ENCODE assay signal across 8 cellular contexts in genomic region chr2:221573430-221574230, GRCh38. TPM values are rescaled to one million over a fixed set of nuclear protein-coding genes. Genes with fewer than 3 reads are reported as not detected.
DNase-seq lines count a peak whose midpoint lies in the region; ATAC-seq and TF ChIP-seq lines count a peak whose summit lies in the region.

No MANE protein-coding gene starts in this region.

- H3K4me3 ChIP-seq in HUES64 (ENCODE audit: low read length): peak overlapping the region; percentile 84
- peak overlapping the region; percentile 87 for H3K4me3 ChIP-seq in PC-9
- H3K4me3 ChIP-seq in fibroblast of lung (replicated peaks in 1 of 4; ENCODE audit: control extremely low read depth in 1 of 4, insufficient read depth in 1 of 4, low read depth in 3 of 4, low read length in 4 of 4): peak overlapping the region; percentile 61 to 95 (median 86)
- peak overlapping the region; percentile 91 for H3K4me3 ChIP-seq in naive thymus-derived CD4-positive, alpha-beta T cell (ENCODE audit: low read length)

- peak overlapping the region; percentile 67 for H3K4me3 Mint-ChIP-seq in activated T-helper 1 cell treated with anti-CD3 and anti-CD28 coated beads, Interleukin-12 subunit alpha, Interleukin-12 subunit beta, Interleukin-2, Interleukin-4 antibody, amounts not matched to agents 30 ng/mL and 10 ng/mL and 1 ng/mL, durations not matched to agents 14 hours and 24 hours and 36 hours
- peak overlapping the region; percentile 77 to 97 (median 86) for H3K4me3 Mint-ChIP-seq in naive thymus-derived CD4-positive, alpha-beta T cell
- H3K4me3 Mint-ChIP-seq in stimulated activated memory B cell treated with anti-CD40 and anti-IgM and Interleukin-4, amounts not matched to agents 10 μg/mL and 1 μg/mL and 100 μg/mL, for 72 hours: peak overlapping the region; percentile 81

- H3F3A ChIP-seq in PC-9 (ENCODE audit: insufficient read depth, low read depth): peaks cover 14% of the 10 kb centered on the region; the same call in 1 of the 2 replicates

- H3K4me1 ChIP-seq in HUES64 (ENCODE audit: insufficient read depth, low read length) (peaks cover 24% of the 10 kb centered on the region), PC-9 (replicated peaks; ENCODE audit: insufficient read depth) (peaks cover 15% of the 10 kb centered on the region), fibroblast of lung (ENCODE audit: control insufficient read depth, extremely low read depth, insufficient read depth, low read length) (no peaks in the 10 kb centered on the region)
- H3K4me1 ChIP-seq in naive thymus-derived CD4-positive, alpha-beta T cell (ENCODE audit: control insufficient read depth in 2 of 2, insufficient read depth in 2 of 2, low read length in 2 of 2): peaks cover 11 to 17% of the 10 kb centered on the region in 2 donors

- peak; percentile 31 for DNase-seq in DMS114 treated with DMSO at 0.1 percent for 48 hours (lab: John Stamatoyannopoulos, UW; ENCODE audit: unreplicated experiment)
- DNase-seq in PC-9: peak; percentile 79 to 96
- peak; percentile 78 for DNase-seq in activated T-helper 1 cell treated with anti-CD3 and anti-CD28 coated beads, Interleukin-12 subunit alpha, Interleukin-12 subunit beta, Interleukin-2, Interleukin-4 antibody, amounts not matched to agents 30 ng/mL and 10 ng/mL and 1 ng/mL, durations not matched to agents 14 hours and 24 hours and 36 hours (ENCODE audit: low spot score)
- peak; percentile 75 to 77 for DNase-seq in fibroblast of lung (ENCODE audit: low read depth in 2 of 2)
- peak; percentile 60 to 90 (median 77) for DNase-seq in naive thymus-derived CD4-positive, alpha-beta T cell

- peaks cover 58% of the 10 kb centered on the region for H3K27me3 Mint-ChIP-seq in activated T-helper 1 cell treated with anti-CD3 and anti-CD28 coated beads, Interleukin-12 subunit alpha, Interleukin-12 subunit beta, Interleukin-2, Interleukin-4 antibody, amounts not matched to agents 30 ng/mL and 10 ng/mL and 1 ng/mL, durations not matched to agents 14 hours and 24 hours and 36 hours (ENCODE audit: insufficient read depth)
- H3K27me3 Mint-ChIP-seq in naive thymus-derived CD4-positive, alpha-beta T cell: peaks cover 33 to 68% (median 59%) of the 10 kb centered on the region in 5 donors
- H3K27me3 Mint-ChIP-seq in stimulated activated memory B cell treated with anti-CD40 and anti-IgM and Interleukin-4, amounts not matched to agents 10 μg/mL and 1 μg/mL and 100 μg/mL, for 72 hours: peaks cover 75% of the 10 kb centered on the region

- H4K20me1 ChIP-seq in PC-9 (ENCODE audit: insufficient read depth) (no peaks in the 10 kb centered on the region), fibroblast of lung (ENCODE audit: control insufficient read depth, extremely low read depth, insufficient read depth, low read length) (no peaks in the 10 kb centered on the region)

- BruUV-seq in PC-9 (replicated peaks; lab: Mats Ljungman, UMichigan): no TSS peak

- H3K27ac Mint-ChIP-seq in activated T-helper 1 cell treated with anti-CD3 and anti-CD28 coated beads, Interleukin-12 subunit alpha, Interleukin-12 subunit beta, Interleukin-2, Interleukin-4 antibody, amounts not matched to agents 30 ng/mL and 10 ng/mL and 1 ng/mL, durations not matched to agents 14 hours and 24 hours and 36 hours: no peak overlapping the region
- peak overlapping the region in 5 of 9 donors; percentile 10 to 76 (median 71) for H3K27ac Mint-ChIP-seq in naive thymus-derived CD4-positive, alpha-beta T cell
- no peak overlapping the region for H3K27ac Mint-ChIP-seq in stimulated activated memory B cell treated with anti-CD40 and anti-IgM and Interleukin-4, amounts not matched to agents 10 μg/mL and 1 μg/mL and 100 μg/mL, for 72 hours

- H2AFZ ChIP-seq in PC-9 (peak overlapping the region; percentile 98), fibroblast of lung (ENCODE audit: low read length) (peak overlapping the region; percentile 97)

- intact Hi-C loops in PC-9 (cut with micrococcal nuclease; ENCODE audit: unreplicated experiment): loop anchor here (1.0 to 10.0 kb wide), 17 partner anchors 56 to 1836 kb away; no protein-coding TSS in a partner anchor
- intact Hi-C loops in activated T-helper 1 cell treated with anti-CD3 and anti-CD28 coated beads, Interleukin-12 subunit alpha, Interleukin-12 subunit beta, Interleukin-2, Interleukin-4 antibody, amounts not matched to agents 30 ng/mL and 10 ng/mL and 1 ng/mL, durations not matched to agents 14 hours and 24 hours and 36 hours (cut with micrococcal nuclease): loop anchor here (1.0 to 10.0 kb wide), 8 partner anchors 146 to 1931 kb away; no protein-coding TSS in a partner anchor
- intact Hi-C loops in naive thymus-derived CD4-positive, alpha-beta T cell (cut with micrococcal nuclease): loop anchor here (1.0 to 10.0 kb wide), 23 partner anchors 41 to 1931 kb away; partner anchors contain the start of genes ACSL3 (in 1 of the 2) and FARSB (in 1 of the 2)

- H3K27ac ChIP-seq in HUES64 (ENCODE audit: low read depth, low read length) (no peak overlapping the region), PC-9 (peak overlapping the region; percentile 51; the same call in 1 of the 2 replicates), fibroblast of lung (ENCODE audit: insufficient read depth, low read length) (peak overlapping the region; percentile 60)
- H3K27ac ChIP-seq in naive thymus-derived CD4-positive, alpha-beta T cell (ENCODE audit: low read depth, low read length): no peak overlapping the region

- TF ChIP-seq CTCF in PC-9 (conservative IDR thresholded peaks at IDR 0.05) (peak; percentile 100), fibroblast of lung (conservative IDR thresholded peaks at IDR 0.05 in 1 of 2, IDR thresholded peaks at IDR 0.05 in 1 of 2; ENCODE audit: low read depth in 1 of 2, low read length in 2 of 2) (peak; percentile 80 to 94)

- H3K9ac ChIP-seq in HUES64 (ENCODE audit: low read depth, low read length) (peak overlapping the region; percentile 64), fibroblast of lung (ENCODE audit: insufficient read depth, low read length) (peak overlapping the region; percentile 49)

- H3K79me2 ChIP-seq in PC-9 (ENCODE audit: low read depth) (peaks cover 15% of the 10 kb centered on the region), fibroblast of lung (ENCODE audit: control insufficient read depth, insufficient read depth, low read length) (peaks cover 15% of the 10 kb centered on the region)

- H3K4me2 ChIP-seq in PC-9 (peak overlapping the region; percentile 90), fibroblast of lung (ENCODE audit: extremely low read depth, insufficient read depth, low read length) (peak overlapping the region; percentile 97)

- peaks cover 3% of the 10 kb centered on the region for H3K36me3 Mint-ChIP-seq in activated T-helper 1 cell treated with anti-CD3 and anti-CD28 coated beads, Interleukin-12 subunit alpha, Interleukin-12 subunit beta, Interleukin-2, Interleukin-4 antibody, amounts not matched to agents 30 ng/mL and 10 ng/mL and 1 ng/mL, durations not matched to agents 14 hours and 24 hours and 36 hours (ENCODE audit: low read depth)
- H3K36me3 Mint-ChIP-seq in naive thymus-derived CD4-positive, alpha-beta T cell: peaks cover 0 to 6% (median 0%) of the 10 kb centered on the region in 5 donors
- H3K36me3 Mint-ChIP-seq in stimulated activated memory B cell treated with anti-CD40 and anti-IgM and Interleukin-4, amounts not matched to agents 10 μg/mL and 1 μg/mL and 100 μg/mL, for 72 hours: no peaks in the 10 kb centered on the region

- peak; percentile 71 for ATAC-seq in GM21528 (IDR thresholded peaks at IDR 0.05; ENCODE audit: low FRiP score, unreplicated experiment)
- peak; percentile 65 for ATAC-seq in naive thymus-derived CD4-positive, alpha-beta T cell
- peak; percentile 71 for ATAC-seq in stimulated activated memory B cell treated with anti-CD40 and anti-IgM and Interleukin-4, amounts not matched to agents 10 μg/mL and 1 μg/mL and 100 μg/mL, for 72 hours

- 2% methylated on average over 63 of the region's 63 CpGs for WGBS in HUES64

- no peaks in the 10 kb centered on the region for H3K9me2 ChIP-seq in PC-9 (ENCODE audit: insufficient read depth)

- no peaks in the 10 kb centered on the region for H3K36me3 ChIP-seq in HUES64 (ENCODE audit: insufficient read depth, low read length)
- no peaks in the 10 kb centered on the region for H3K36me3 ChIP-seq in PC-9 (ENCODE audit: low read depth)
- no peaks in the 10 kb centered on the region for H3K36me3 ChIP-seq in fibroblast of lung (ENCODE audit: control insufficient read depth, insufficient read depth, low read length)
- peaks cover 0 to 8% (median 0%) of the 10 kb centered on the region in 3 experiments for H3K36me3 ChIP-seq in naive thymus-derived CD4-positive, alpha-beta T cell (ENCODE audit: control insufficient read depth in 2 of 3, insufficient read depth in 3 of 3, low read length in 3 of 3)

- H3K9me3 Mint-ChIP-seq in activated T-helper 1 cell treated with anti-CD3 and anti-CD28 coated beads, Interleukin-12 subunit alpha, Interleukin-12 subunit beta, Interleukin-2, Interleukin-4 antibody, amounts not matched to agents 30 ng/mL and 10 ng/mL and 1 ng/mL, durations not matched to agents 14 hours and 24 hours and 36 hours: no peaks in the 10 kb centered on the region
- H3K9me3 Mint-ChIP-seq in naive thymus-derived CD4-positive, alpha-beta T cell: no peaks in the 10 kb centered on the region
- no peaks in the 10 kb centered on the region for H3K9me3 Mint-ChIP-seq in stimulated activated memory B cell treated with anti-CD40 and anti-IgM and Interleukin-4, amounts not matched to agents 10 μg/mL and 1 μg/mL and 100 μg/mL, for 72 hours

- POLR2A ChIA-PET in PC-9 (lab: Charles Lee; ENCODE audit: unreplicated experiment): interaction anchor here (0.5 kb wide), 1 partner anchor 201 kb away, joined by 3 read pairs; no protein-coding TSS in a partner anchor
- POLR2A ChIA-PET in naive thymus-derived CD4-positive, alpha-beta T cell (lab: Charles Lee): interaction anchor here (1.4 to 4.3 kb wide), 2 partner anchors 55 to 154 kb away, joined by 3 to 45 read pairs; no protein-coding TSS in a partner anchor

- H3K27me3 ChIP-seq in HUES64 (ENCODE audit: insufficient read depth, low read length) (peaks cover 59% of the 10 kb centered on the region), PC-9 (ENCODE audit: insufficient read depth, low read depth) (no peaks in the 10 kb centered on the region), fibroblast of lung (ENCODE audit: control insufficient read depth, insufficient read depth, low read length) (peaks cover 5% of the 10 kb centered on the region)
- peaks cover 0 to 4% of the 10 kb centered on the region in 2 donors for H3K27me3 ChIP-seq in naive thymus-derived CD4-positive, alpha-beta T cell (ENCODE audit: control insufficient read depth in 2 of 2, insufficient read depth in 2 of 2, low read length in 2 of 2)

- H3K4me1 Mint-ChIP-seq in activated T-helper 1 cell treated with anti-CD3 and anti-CD28 coated beads, Interleukin-12 subunit alpha, Interleukin-12 subunit beta, Interleukin-2, Interleukin-4 antibody, amounts not matched to agents 30 ng/mL and 10 ng/mL and 1 ng/mL, durations not matched to agents 14 hours and 24 hours and 36 hours (ENCODE audit: low read depth): peaks cover 33% of the 10 kb centered on the region
- H3K4me1 Mint-ChIP-seq in naive thymus-derived CD4-positive, alpha-beta T cell: peaks cover 22 to 35% (median 31%) of the 10 kb centered on the region in 7 donors
- H3K4me1 Mint-ChIP-seq in stimulated activated memory B cell treated with anti-CD40 and anti-IgM and Interleukin-4, amounts not matched to agents 10 μg/mL and 1 μg/mL and 100 μg/mL, for 72 hours: peaks cover 43% of the 10 kb centered on the region

- CTCF ChIA-PET in PC-9 (lab: Charles Lee): interaction anchor here (0.6 to 1.8 kb wide), 11 partner anchors 9 to 502 kb away, joined by 3 to 10 read pairs (median 4); no protein-coding TSS in a partner anchor
- CTCF ChIA-PET in naive thymus-derived CD4-positive, alpha-beta T cell (lab: Charles Lee): interaction anchor here (0.6 to 1.7 kb wide), 10 partner anchors 11 to 889 kb away, joined by 3 to 4 read pairs (median 3); no protein-coding TSS in a partner anchor

- H3K9me3 ChIP-seq in HUES64 (ENCODE audit: insufficient read depth, low read depth, low read length) (no peaks in the 10 kb centered on the region), PC-9 (ENCODE audit: insufficient read depth, low read depth) (no peaks in the 10 kb centered on the region), fibroblast of lung (ENCODE audit: control insufficient read depth, insufficient read depth, low read depth, low read length) (no peaks in the 10 kb centered on the region)
- H3K9me3 ChIP-seq in naive thymus-derived CD4-positive, alpha-beta T cell (ENCODE audit: control insufficient read depth in 2 of 3, low read length in 3 of 3): no peaks in the 10 kb centered on the region

RNA-seq across cellular contexts. Expression of gene EPHA4, which starts 1.5 kb away (rescaled TPM):
- polyA plus RNA-seq in HUES64 (2013, experiment 1 of 2): 31.6 TPM
- polyA plus RNA-seq in HUES64 (2013, experiment 2 of 2): 48.9 TPM
- total RNA-seq in PC-9 (2021) (10.6 and 21.3 TPM in 2 replicates), fibroblast of lung (12.8 and 21.0 TPM in 2 replicates)
- 0.22 and 0.23 TPM in 2 replicates for total RNA-seq in activated T-helper 1 cell treated with anti-CD3 and anti-CD28 coated beads, Interleukin-12 subunit alpha, Interleukin-12 subunit beta, Interleukin-2, Interleukin-4 antibody, amounts not matched to agents 30 ng/mL and 10 ng/mL and 1 ng/mL, durations not matched to agents 14 hours and 24 hours and 36 hours
- polyA plus RNA-seq in fibroblast of lung: 9.6 and 16.4 TPM in 2 replicates
- polyA plus RNA-seq in fibroblast of lung (2012): 7.5 and 10.2 TPM in 2 replicates
- polyA minus RNA-seq in fibroblast of lung (ENCODE audit: low replicate concordance): 32.6 and 53.8 TPM in 2 replicates
- 10 to 100 TPM; 12.4 to 42.8 (median 30.6) TPM for total RNA-seq in naive thymus-derived CD4-positive, alpha-beta T cell
- 10 to 100 TPM in 1 of 2 donors, 1 to 10 TPM in 1; 8.3 to 16.1 TPM for polyA plus RNA-seq in naive thymus-derived CD4-positive, alpha-beta T cell

Comparison
In these comparisons a context has a peak if more than half of its experiments do, and no peak if none do; other contexts are left out.
1. DNase-seq: peak in every context shown above with its lines; median percentile 88 in PC-9; 78 in activated T-helper 1 cell treated with anti-CD3 and anti-CD28 coated beads, Interleukin-12 subunit alpha, Interleukin-12 subunit beta, Interleukin-2, Interleukin-4 antibody, amounts not matched to agents 30 ng/mL and 10 ng/mL and 1 ng/mL, durations not matched to agents 14 hours and 24 hours and 36 hours; 77 in naive thymus-derived CD4-positive, alpha-beta T cell; 76 in fibroblast of lung; 31 in DMS114 treated with DMSO at 0.1 percent for 48 hours.
2. H3K27ac ChIP-seq: peak in PC-9 (single experiment) and fibroblast of lung (single experiment); none in HUES64 (single experiment) and naive thymus-derived CD4-positive, alpha-beta T cell (single experiment).
3. H3K27ac Mint-ChIP-seq: peak in naive thymus-derived CD4-positive, alpha-beta T cell (5 of 9); none in activated T-helper 1 cell treated with anti-CD3 and anti-CD28 coated beads, Interleukin-12 subunit alpha, Interleukin-12 subunit beta, Interleukin-2, Interleukin-4 antibody, amounts not matched to agents 30 ng/mL and 10 ng/mL and 1 ng/mL, durations not matched to agents 14 hours and 24 hours and 36 hours (single experiment) and stimulated activated memory B cell treated with anti-CD40 and anti-IgM and Interleukin-4, amounts not matched to agents 10 μg/mL and 1 μg/mL and 100 μg/mL, for 72 hours (single experiment).
4. Peak in every context shown above with its lines, with median percentiles within 50 percentile points of each other: ATAC-seq, H3K4me3 ChIP-seq and H3K4me3 Mint-ChIP-seq.